In the genomic region with DNA sequence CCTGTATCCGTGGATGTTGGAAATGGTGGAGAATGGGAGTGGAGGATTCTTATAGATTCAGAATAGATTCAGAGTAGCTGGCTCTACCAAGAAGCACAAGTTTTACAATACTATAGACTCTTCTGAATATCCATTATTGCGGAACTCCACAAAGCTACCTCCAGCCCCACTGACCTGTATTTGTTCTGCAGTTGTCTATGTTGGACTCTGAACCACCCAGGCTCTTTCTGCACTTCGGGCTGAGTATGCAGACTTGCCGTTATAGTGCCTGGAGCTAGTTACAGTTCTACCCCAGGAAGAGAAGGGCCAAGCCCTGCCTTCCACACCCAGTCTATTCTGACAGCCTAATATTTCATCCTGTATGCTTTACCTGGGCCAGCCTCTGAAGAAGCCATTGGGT, we compare ENCODE assay signal across 9 cellular contexts. TPM values are rescaled to one million over a fixed set of nuclear protein-coding genes. Genes with fewer than 3 reads are reported as not detected.
"Had no signal": no experiment of that assay in that cellular context is flagged by ENCODE, and none has a peak within 500 bp of the region (broad histone marks: within the 10 kb centered on the region; RNA-seq: fewer than 3 reads in every experiment).

No MANE protein-coding gene starts in this region.

- H2AFZ ChIP-seq: GM23338 had no signal

- H3K4me3 ChIP-seq: GM23338, K562 had no signal

- DNase-seq: H9, HCEC 1CT, IMR-90, KG1 had no signal

- H3K4me2 ChIP-seq: GM23338 had no signal

- H3K27ac ChIP-seq: HL-60 had no signal

RNA-seq across cellular contexts. Expression of a gene that starts 4.4 kb away (rescaled TPM):
- total RNA-seq: GM23338, H1, HT1080, IMR-90 had no signal
- polyA plus RNA-seq: GM23338, H1, IMR-90, K562 had no signal
